Comparison of ENCODE assay signal across 9 cellular contexts in genomic region chr9:14309403-14309802, GRCh38. TPM values are rescaled to one million over a fixed set of nuclear protein-coding genes. Genes with fewer than 3 reads are reported as not detected.
DNase-seq lines count a peak whose midpoint lies in the region; ATAC-seq, FAIRE-seq and TF ChIP-seq lines count a peak whose summit lies in the region.
"Had no signal": no experiment of that assay in that cellular context is flagged by ENCODE, and none has a peak within 500 bp of the region (broad histone marks: within the 10 kb centered on the region; RNA-seq: fewer than 3 reads in every experiment).

No MANE protein-coding gene starts in this region.

- intact Hi-C loops in breast epithelium (cut with DNase I; ENCODE audit: low total_unique reads) (loop anchor here (5.0 kb wide), 1 partner anchor 112 kb away; no protein-coding TSS in a partner anchor), HepG2 (cut with micrococcal nuclease; ENCODE audit: unreplicated experiment) (no loop called here), uterus (cut with DNase I; ENCODE audit: low total_unique reads) (no loop called here)

- H3K9ac ChIP-seq in HepG2 (ENCODE audit: insufficient read depth, low read depth, low read length), result no peak overlapping the region

- H3K4me1 ChIP-seq in breast epithelium, result peaks cover 0 to under 1% of the 10 kb centered on the region in 2 donors
- peaks cover 22% of the 10 kb centered on the region; the same call in 1 of the 2 replicates for H3K4me1 ChIP-seq in HepG2 (ENCODE audit: insufficient read depth, low read length)
- H3K4me1 ChIP-seq in urinary bladder (ENCODE audit: insufficient read depth), result no peaks in the 10 kb centered on the region
- no peaks in the 10 kb centered on the region for H3K4me1 ChIP-seq in uterus

- H3K4me1 Mint-ChIP-seq in activated T-cell treated with anti-CD3 and anti-CD28 coated beads, Interleukin-2, amount 50 U/mL, for 4 hours (ENCODE audit: low read depth), result peaks cover 10% of the 10 kb centered on the region
- H3K4me1 Mint-ChIP-seq in activated T-cell treated with anti-CD3 and anti-CD28 coated beads, Interleukin-2, amount 50 U/mL, for 24 hours (ENCODE audit: low read depth), result peaks cover 15% of the 10 kb centered on the region

- no peak for TF ChIP-seq RAD21 in HepG2 (CRISPR knock-in tag; IDR thresholded peaks at IDR 0.05)

- no peak overlapping the region for H2AFZ ChIP-seq in HepG2 (ENCODE audit: low read length)

- H3K27ac Mint-ChIP-seq in activated T-cell treated with anti-CD3 and anti-CD28 coated beads, Interleukin-2, amount 50 U/mL, for 24 hours, result no peak overlapping the region

- peaks cover 59% of the 10 kb centered on the region for H3K27me3 Mint-ChIP-seq in activated T-cell treated with anti-CD3 and anti-CD28 coated beads, Interleukin-2, amount 50 U/mL, for 4 hours (ENCODE audit: low read depth)
- H3K27me3 Mint-ChIP-seq in activated T-cell treated with anti-CD3 and anti-CD28 coated beads, Interleukin-2, amount 50 U/mL, for 24 hours, result peaks cover 75% of the 10 kb centered on the region

- no peak for DNase-seq in activated T-cell treated with anti-CD3 and anti-CD28 coated beads, Interleukin-2, amount 50 U/mL, for 4 hours
- DNase-seq in activated T-cell treated with anti-CD3 and anti-CD28 coated beads, Interleukin-2, amount 50 U/mL, for 24 hours, result no peak
- DNase-seq in breast epithelium (ENCODE audit: low spot score in 2 of 2), result no peak
- no peak for DNase-seq in HepG2 (ENCODE audit: low spot score)
- no peak for DNase-seq in stimulated activated CD4-positive, alpha-beta T cell treated with anti-CD3 and anti-CD28 coated beads, Interleukin-4, amount 100 ng/mL, for 1 hour
- no peak for DNase-seq in uterus
- DNase-seq: NCI-H526 treated with DMSO at 0.1 percent for 48 hours had no signal

- in situ Hi-C loops in HepG2 (cut with HindIII; ENCODE audit: extremely low pct_ligation_motif_present, low pct_unique_long_range_greater_than_20kb), result no loop called here

- H3K4me2 ChIP-seq in HepG2 (ENCODE audit: low read depth, low read length), result no peak overlapping the region

- CTCF ChIA-PET in HepG2 (lab: Yijun Ruan, JAX; ENCODE audit: low intra/inter-chr PET ratio, low total read pairs), result no interaction called here

- H3K27ac ChIP-seq in breast epithelium, result peak overlapping the region; percentile 49 to 96
- no peak overlapping the region for H3K27ac ChIP-seq in HepG2 (ENCODE audit: extremely low read length, insufficient read depth, low read length)
- H3K27ac ChIP-seq in urinary bladder (ENCODE audit: low read depth), result peak overlapping the region; percentile 28
- H3K27ac ChIP-seq in uterus, result no peak overlapping the region

- H3K4me3 ChIP-seq in breast epithelium, result peak overlapping the region; percentile 73 to 83 (median 79)
- no peak overlapping the region for H3K4me3 ChIP-seq in HepG2 (replicated peaks in 1 of 3; ENCODE audit: insufficient read depth in 1 of 3, low read depth in 2 of 3, low read length in 3 of 3)
- H3K4me3 ChIP-seq in urinary bladder (ENCODE audit: low read depth, low read length), result peak overlapping the region; percentile 2
- H3K4me3 ChIP-seq in uterus, result no peak overlapping the region

- TF ChIP-seq POLR2A in breast epithelium (IDR thresholded peaks at IDR 0.05) (no peak), HepG2 (IDR thresholded peaks at IDR 0.05; ENCODE audit: insufficient read depth in 1 of 2, low read depth in 2 of 2, low read length in 2 of 2) (no peak), uterus (IDR thresholded peaks at IDR 0.05) (no peak)

- TF ChIP-seq CTCF in breast epithelium (IDR thresholded peaks at IDR 0.05), result no peak
- TF ChIP-seq CTCF in HepG2 (CRISPR knock-in tag; IDR thresholded peaks at IDR 0.05), result no peak
- TF ChIP-seq CTCF in uterus (IDR thresholded peaks at IDR 0.05), result no peak

- POLR2A ChIA-PET in HepG2 (lab: Yijun Ruan, JAX), result no interaction called here

- H3K4me3 Mint-ChIP-seq in activated T-cell treated with anti-CD3 and anti-CD28 coated beads, Interleukin-2, amount 50 U/mL, for 4 hours, result no peak overlapping the region
- H3K4me3 Mint-ChIP-seq in activated T-cell treated with anti-CD3 and anti-CD28 coated beads, Interleukin-2, amount 50 U/mL, for 24 hours, result no peak overlapping the region

- H3K9me3 ChIP-seq in breast epithelium, result no peaks in the 10 kb centered on the region
- no peaks in the 10 kb centered on the region for H3K9me3 ChIP-seq in HepG2 (ENCODE audit: low read length)
- no peaks in the 10 kb centered on the region for H3K9me3 ChIP-seq in uterus

- H4K20me1 ChIP-seq in HepG2 (ENCODE audit: insufficient read depth, low read length), result no peaks in the 10 kb centered on the region

- H3K79me2 ChIP-seq in HepG2 (ENCODE audit: insufficient read depth, low read length), result peaks cover 33% of the 10 kb centered on the region

- H3K27me3 ChIP-seq in breast epithelium (no peaks in the 10 kb centered on the region), HepG2 (ENCODE audit: control insufficient read depth in 1 of 2, insufficient read depth in 2 of 2, low read length in 2 of 2) (no peaks in the 10 kb centered on the region; a peak in 1 of 5 replicates), uterus (no peaks in the 10 kb centered on the region)

- no TSS peak for BruUV-seq in HepG2 (replicated peaks; lab: Mats Ljungman, UMichigan)

- no peak for FAIRE-seq in HepG2 (lab: Jason Lieb, UNC)

- no peaks in the 10 kb centered on the region for H3K9me3 Mint-ChIP-seq in activated T-cell treated with anti-CD3 and anti-CD28 coated beads, Interleukin-2, amount 50 U/mL, for 4 hours
- H3K9me3 Mint-ChIP-seq in activated T-cell treated with anti-CD3 and anti-CD28 coated beads, Interleukin-2, amount 50 U/mL, for 24 hours, result no peaks in the 10 kb centered on the region

- H3K36me3 ChIP-seq in breast epithelium (no peaks in the 10 kb centered on the region), HepG2 (replicated peaks in 1 of 2; ENCODE audit: control insufficient read depth in 1 of 2, insufficient read depth in 2 of 2, low read length in 2 of 2) (no peaks in the 10 kb centered on the region), urinary bladder (ENCODE audit: insufficient read depth) (no peaks in the 10 kb centered on the region), uterus (no peaks in the 10 kb centered on the region)

- no peaks in the 10 kb centered on the region for H3K36me3 Mint-ChIP-seq in activated T-cell treated with anti-CD3 and anti-CD28 coated beads, Interleukin-2, amount 50 U/mL, for 4 hours (ENCODE audit: insufficient read depth)
- no peaks in the 10 kb centered on the region for H3K36me3 Mint-ChIP-seq in activated T-cell treated with anti-CD3 and anti-CD28 coated beads, Interleukin-2, amount 50 U/mL, for 24 hours (ENCODE audit: low read depth)

- TF ChIP-seq EP300 in HepG2 (IDR thresholded peaks at IDR 0.05; ENCODE audit: low read depth in 2 of 2, low read length in 2 of 2) (no peak), HepG2 (CRISPR knock-in tag; IDR thresholded peaks at IDR 0.05; ENCODE audit: borderline replicate concordance) (no peak)

- ATAC-seq in activated T-cell treated with anti-CD3 and anti-CD28 coated beads, Interleukin-2, amount 50 U/mL, for 4 hours, result peak; percentile 23 to 59
- ATAC-seq in HepG2 (no peak), GM21447 (IDR thresholded peaks at IDR 0.05; ENCODE audit: unreplicated experiment) (no peak)

- 65% methylated on average over 2 of the region's 2 CpGs for WGBS in HepG2 (ENCODE audit: low lambda C conversion rate)
- WGBS in urinary bladder, result 14% methylated on average over 2 of the region's 2 CpGs

TF ChIP-seq in HepG2, 621 proteins besides CTCF, POLR2A, EP300 and RAD21:
- TF ChIP-seq ZNF333 (CRISPR knock-in tag; IDR thresholded peaks at IDR 0.05; ENCODE audit: borderline replicate concordance) (no peak), ZNF652 (CRISPR knock-in tag; IDR thresholded peaks at IDR 0.05; ENCODE audit: borderline replicate concordance, low read depth) (peak; percentile 71), NFKBIZ (CRISPR knock-in tag; IDR thresholded peaks at IDR 0.05) (no peak)

RNA-seq across cellular contexts. Expression of gene NFIB, which starts 4.5 kb away (rescaled TPM):
- under 1 TPM; 0.20 to 0.42 (median 0.30) TPM for total RNA-seq in activated T-cell treated with anti-CD3 and anti-CD28 coated beads, Interleukin-2, amount 50 U/mL, for 4 hours
- total RNA-seq in breast epithelium (100 to 1,000 TPM in 2 of 3 donors, 10 to 100 TPM in 1; 95.2 to 237 (median 105) TPM), HepG2 (2016; rRNA removed; fragmentation: Illumina TruSeq; extraction: Trizol) (2.4 and 4.6 TPM in 2 replicates), urinary bladder (217 TPM), uterus (100 to 1,000 TPM in 3 of 4 donors, 10 to 100 TPM in 1; 85.3 to 173 (median 115) TPM)
- 4.1 TPM in 2 replicates for total RNA-seq in HepG2 (2016; cell fraction: cytosol; rRNA removed; fragmentation: Illumina TruSeq; extraction: Trizol; ENCODE audit: low read depth)
- total RNA-seq in HepG2 (2016; cell fraction: insoluble cytoplasmic fraction; rRNA removed; fragmentation: Illumina TruSeq; extraction: Trizol), result 1.6 and 4.1 TPM in 2 replicates
- total RNA-seq in HepG2 (2016; cell fraction: membrane; rRNA removed; fragmentation: Illumina TruSeq; extraction: Trizol), result 1.4 and 1.6 TPM in 2 replicates
- 18.2 and 18.4 TPM in 2 replicates for total RNA-seq in HepG2 (2016; cell fraction: nucleus; rRNA removed; fragmentation: Illumina TruSeq; extraction: Trizol)
- polyA plus RNA-seq in HepG2 (2011; rRNA removed) (0.98 and 1.4 TPM in 2 replicates), urinary bladder (20.8 TPM)
- polyA plus RNA-seq in HepG2 (2011; cell fraction: cytosol; rRNA removed), result 0.17 and 0.32 TPM in 2 replicates
- 3.9 and 4.5 TPM in 2 replicates for polyA plus RNA-seq in HepG2 (2011; cell fraction: nucleus; rRNA removed)
- polyA plus RNA-seq in HepG2 (2012), result 1.1 and 1.7 TPM in 2 replicates
- 0.20 TPM in 2 replicates for polyA plus RNA-seq in HepG2 (2016; cell fraction: cytosol; fragmentation: Illumina TruSeq; extraction: Trizol; ENCODE audit: low read depth)
- 1.4 and 1.7 TPM in 2 replicates for polyA plus RNA-seq in HepG2 (2016; cell fraction: insoluble cytoplasmic fraction; fragmentation: Illumina TruSeq; extraction: Trizol; ENCODE audit: low read depth)
- 0.31 and 0.49 TPM in 2 replicates for polyA plus RNA-seq in HepG2 (2016; cell fraction: membrane; fragmentation: Illumina TruSeq; extraction: Trizol; ENCODE audit: low read depth)
- 5.7 and 6.1 TPM in 2 replicates for polyA plus RNA-seq in HepG2 (2016; cell fraction: nucleus; fragmentation: Illumina TruSeq; extraction: Trizol; ENCODE audit: insufficient read depth, low read depth)
- polyA minus RNA-seq in HepG2 (2011; rRNA and poly(A)+ RNA removed; ENCODE audit: low replicate concordance), result 3.1 and 48.1 TPM in 2 replicates
- 1.1 and 3.5 TPM in 2 replicates for polyA minus RNA-seq in HepG2 (2011; cell fraction: cytosol; rRNA and poly(A)+ RNA removed)
- polyA minus RNA-seq in HepG2 (2011; cell fraction: nucleus; rRNA and poly(A)+ RNA removed), result 25.6 and 28.5 TPM in 2 replicates

Comparison
In these comparisons a context has a peak if more than half of its experiments do, and no peak if none do; other contexts are left out.
1. ATAC-seq: peak in activated T-cell treated with anti-CD3 and anti-CD28 coated beads, Interleukin-2, amount 50 U/mL, for 4 hours (2 of 2); none in HepG2 (single experiment) and GM21447 (single experiment).
2. H3K27ac ChIP-seq: peak in breast epithelium (2 of 2) and urinary bladder (single experiment); none in HepG2 (single experiment) and uterus (0 of 2).
3. H3K4me3 ChIP-seq: peak in breast epithelium (3 of 3) and urinary bladder (single experiment); none in HepG2 (0 of 3) and uterus (0 of 2).
4. RNA of gene NFIB, which starts 4.5 kb away (total RNA-seq): 217 TPM in urinary bladder (single experiment), 85.3 to 173 TPM in uterus and 95.2 to 237 TPM in breast epithelium; 1.4 to 18.4 TPM in HepG2 and 0.20 to 0.42 TPM in activated T-cell treated with anti-CD3 and anti-CD28 coated beads, Interleukin-2, amount 50 U/mL, for 4 hours; every median in the first group is over 4 times any median in the second.